Comparison of ENCODE assay signal across 8 cellular contexts in the genomic region with DNA sequence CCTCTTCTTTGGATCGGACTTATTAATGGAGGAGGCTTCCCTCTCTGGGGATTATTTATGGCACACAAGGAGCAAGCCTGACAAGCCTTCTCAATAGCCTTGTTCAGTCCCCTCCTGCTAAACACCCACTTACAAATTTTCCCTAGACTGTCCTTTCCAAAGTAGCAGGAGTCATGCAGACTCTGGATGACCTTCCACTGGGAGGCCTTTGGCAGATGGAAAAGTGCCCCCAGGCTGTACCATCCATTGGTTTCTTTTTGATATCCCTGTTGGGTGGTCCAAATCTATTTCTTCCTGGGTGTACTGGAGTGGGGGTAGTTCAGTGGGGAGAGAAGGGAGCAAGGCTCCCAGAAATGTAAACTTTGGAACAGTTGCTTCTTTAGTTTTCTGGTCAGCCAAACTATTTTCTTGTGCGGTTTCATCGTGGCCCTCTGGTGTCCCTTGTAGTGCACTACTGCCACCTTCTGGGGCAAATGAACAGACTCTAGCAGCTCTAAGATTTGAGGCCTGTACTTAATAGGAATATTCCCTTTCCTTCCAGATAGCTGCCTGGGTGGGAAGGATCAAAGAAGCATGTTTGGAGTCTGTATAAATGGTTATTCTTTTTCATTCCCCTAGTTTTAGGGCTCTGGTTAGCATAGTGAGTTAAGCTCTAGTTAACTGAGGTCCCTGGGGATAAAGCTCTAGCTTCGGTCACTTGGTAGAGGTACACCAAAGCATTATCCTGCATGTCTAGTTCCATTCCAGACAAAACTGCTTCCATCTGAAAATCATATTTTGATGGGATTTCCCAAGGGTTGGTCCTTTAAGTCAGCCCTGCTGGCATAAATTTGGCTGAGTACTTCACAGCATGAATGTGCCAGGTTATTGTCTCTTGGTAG.
DNase-seq lines count a peak whose midpoint lies in the region; ATAC-seq, FAIRE-seq and TF ChIP-seq lines count a peak whose summit lies in the region.

No MANE protein-coding gene starts in this region.

- no peak for TF ChIP-seq EP300 in transverse colon (IDR thresholded peaks at IDR 0.05; ENCODE audit: low read depth)

- peak; percentile 43 for FAIRE-seq in islet of Langerhans (lab: Jason Lieb, UNC)

- no peaks in the 10 kb centered on the region for H3K36me3 ChIP-seq in transverse colon

- no peak for TF ChIP-seq POLR2A in transverse colon (IDR thresholded peaks at IDR 0.05)

- no peaks in the 10 kb centered on the region for H3K9me3 ChIP-seq in transverse colon

- no peak overlapping the region for H3K27ac ChIP-seq in transverse colon

- H3K27me3 ChIP-seq in transverse colon = no peaks in the 10 kb centered on the region

- no peak overlapping the region for H3K4me3 ChIP-seq in transverse colon

- peak; percentile 39 to 50 (median 45) for TF ChIP-seq CTCF in transverse colon (IDR thresholded peaks at IDR 0.05)

- intact Hi-C loops in transverse colon (cut with DNase I; ENCODE audit: low total_unique reads) = no loop called here

- peaks cover 0 to 5% (median 0%) of the 10 kb centered on the region in 4 donors for H3K4me1 ChIP-seq in transverse colon

- ATAC-seq in GM18511 (IDR thresholded peaks at IDR 0.05; ENCODE audit: unreplicated experiment) (peak; percentile 72), HG02938 (IDR thresholded peaks at IDR 0.05; ENCODE audit: unreplicated experiment) (peak; percentile 83)

- DNase-seq in CD1c-positive myeloid dendritic cell (ENCODE audit: extremely low spot score) = peak; percentile 7
- DNase-seq in NCI-H2107 (lab: John Stamatoyannopoulos, UW) = peak; percentile 43
- DNase-seq in astrocyte of the hippocampus (ENCODE audit: low read depth, low spot score) = peak; percentile 65
- peak; percentile 20 for DNase-seq in transverse colon
- DNase-seq in central memory CD4-positive, alpha-beta T cell = no peak

- 53 to 63% methylated on average over 1 to 4 of the region's 4 CpGs for WGBS in transverse colon (ENCODE audit: low coverage in 1 of 2), 2 donors

- in situ Hi-C loops in transverse colon (cut with MboI; ENCODE audit: low pct_ligation_motif_present in 1 of 4, low pct_unique_long_range_greater_than_20kb in 1 of 4, low sequenced_read_pairs in 3 of 4) = no loop called here
